Comparison of ENCODE assay signal across 1 cellular context in the genomic region with DNA sequence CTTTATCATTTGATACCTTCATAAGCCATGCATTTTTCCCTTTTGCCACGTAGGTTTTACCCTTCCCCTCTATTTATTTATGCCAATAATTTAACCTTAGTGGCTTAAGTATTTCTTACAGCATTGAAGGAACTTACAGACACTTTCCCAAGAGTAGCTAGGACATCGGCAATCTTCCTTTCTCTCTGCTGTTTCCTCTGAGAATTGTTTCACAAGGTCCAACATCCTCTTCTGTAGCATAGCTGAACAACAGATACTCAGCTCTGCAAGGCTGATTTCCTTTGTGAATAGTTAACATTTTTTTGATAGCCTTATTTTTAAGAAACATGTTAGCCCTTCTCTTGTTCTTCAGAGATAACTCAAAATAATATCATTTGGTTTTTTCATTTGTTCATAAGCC.
TF ChIP-seq lines count a peak whose summit lies in the region.

No MANE protein-coding gene starts in this region.

TF ChIP-seq in GM23338, 12 proteins besides CTCF, POLR2A, EP300 and RAD21:
- no peak for TF ChIP-seq ETS1 (IDR thresholded peaks at IDR 0.05)
